Comparison of ENCODE assay signal across 18 cellular contexts in genomic region chr4:102543529-102543928, GRCh38.
DNase-seq lines count a peak whose midpoint lies in the region; FAIRE-seq and TF ChIP-seq lines count a peak whose summit lies in the region.
"Had no signal": no experiment of that assay in that cellular context is flagged by ENCODE, and none has a peak within 500 bp of the region (broad histone marks: within the 10 kb centered on the region; RNA-seq: fewer than 3 reads in every experiment).

No MANE protein-coding gene starts in this region.

- H3K27me3 ChIP-seq in MM.1S (replicated peaks; ENCODE audit: insufficient read depth, low read length) (no peaks in the 10 kb centered on the region), WERI-Rb-1 (ENCODE audit: insufficient read depth, low read depth, severe bottlenecking) (no peaks in the 10 kb centered on the region)

- H3K4me3 ChIP-seq in MM.1S (ENCODE audit: low read length) (0 out of 2 replicates have a peak overlapping the region, but pooled peaks have one; percentile 44), WERI-Rb-1 (ENCODE audit: low read depth, low read length) (no peak overlapping the region), epithelial cell of esophagus (ENCODE audit: low read length) (no peak overlapping the region), skin epidermis (no peak overlapping the region)

- no peaks in the 10 kb centered on the region for H3K36me3 ChIP-seq in MM.1S (replicated peaks; ENCODE audit: insufficient read depth, low read length)
- H3K36me3 ChIP-seq in WERI-Rb-1 = no peaks in the 10 kb centered on the region; the same call in 1 of the 2 replicates

- H3K79me2 ChIP-seq in MM.1S (ENCODE audit: low read length) = peaks cover 64% of the 10 kb centered on the region

- DNase-seq in MM.1S (no peak), WERI-Rb-1 (no peak), epithelial cell of esophagus (ENCODE audit: low read depth) (peak; percentile 75), NCI-H510A (lab: John Stamatoyannopoulos, UW) (no peak), OCI-M2 (lab: John Stamatoyannopoulos, UW; ENCODE audit: unreplicated experiment) (no peak), urothelium cell line (ENCODE audit: low spot score) (no peak)
- DNase-seq: ACHN, AML-193, DMS153, EL, HCEC 1CT, KG1, NCI-H1048, NCI-H1694, NCI-H2107, NCI-H226, NCI-H526 had no signal

- H3K9me2 ChIP-seq in MM.1S (replicated peaks; ENCODE audit: insufficient read depth, low read length) = no peaks in the 10 kb centered on the region

- H3K9me3 ChIP-seq in MM.1S (replicated peaks; ENCODE audit: insufficient read depth, low read length) (no peaks in the 10 kb centered on the region), WERI-Rb-1 (ENCODE audit: severe bottlenecking) (no peaks in the 10 kb centered on the region)

- FAIRE-seq in urothelium cell line (lab: Jason Lieb, UNC) = no peak

- H3F3A ChIP-seq in MM.1S (ENCODE audit: insufficient read depth, low read length) = peaks cover 20% of the 10 kb centered on the region

- no peak overlapping the region for H2AFZ ChIP-seq in MM.1S (ENCODE audit: low read length)

- H3K9ac ChIP-seq in MM.1S (ENCODE audit: low read length) = no peak overlapping the region

- TF ChIP-seq CTCF in MM.1S (IDR thresholded peaks at IDR 0.05; ENCODE audit: low read length) = no peak
- no peak for TF ChIP-seq CTCF in WERI-Rb-1 (IDR thresholded peaks at IDR 0.05; ENCODE audit: low read depth, low read length)
- no peak for TF ChIP-seq CTCF in epithelial cell of esophagus (IDR thresholded peaks at IDR 0.05; ENCODE audit: insufficient read depth, low read depth, low read length, missing control alignments)

- H3K4me1 ChIP-seq in MM.1S (ENCODE audit: low read length) = peaks cover 53% of the 10 kb centered on the region

- H4K20me1 ChIP-seq in MM.1S (ENCODE audit: insufficient read depth, low read length) = no peaks in the 10 kb centered on the region

- H3K27ac ChIP-seq in MM.1S (ENCODE audit: low read length) = peak overlapping the region; percentile 73; the same call in 1 of the 2 replicates
- peak overlapping the region; percentile 25 for H3K27ac ChIP-seq in WERI-Rb-1
- peak overlapping the region in 18 of 21 experiments; percentile 37 to 79 (median 58) for H3K27ac ChIP-seq in skin epidermis

- peak overlapping the region; percentile 85 for H3K4me2 ChIP-seq in MM.1S (ENCODE audit: low read depth, low read length)
